1 cellular context compared by ENCODE assay signal in genomic region chr3:14424711-14425573, GRCh38.
A peak's percentile ranks its signal among the peaks of the same experiment; 100 is the strongest.
TF ChIP-seq lines count a peak whose summit lies in the region.

No MANE protein-coding gene starts in this region.

TF ChIP-seq in GM12878, 131 proteins besides CTCF, POLR2A, EP300 and RAD21 (continued from another document):
- TF ChIP-seq IRF4 (IDR thresholded peaks at IDR 0.05; ENCODE audit: low read depth, low read length), result no peak
- TF ChIP-seq SMARCA5 (IDR thresholded peaks at IDR 0.05), result 0 out of 2 replicates have a peak, but pooled peaks have one; percentile 31
- no peak for TF ChIP-seq ASH2L (IDR thresholded peaks at IDR 0.05; ENCODE audit: borderline replicate concordance, low read depth)
